ENCODE assay signal across 9 cellular contexts in the genomic region with DNA sequence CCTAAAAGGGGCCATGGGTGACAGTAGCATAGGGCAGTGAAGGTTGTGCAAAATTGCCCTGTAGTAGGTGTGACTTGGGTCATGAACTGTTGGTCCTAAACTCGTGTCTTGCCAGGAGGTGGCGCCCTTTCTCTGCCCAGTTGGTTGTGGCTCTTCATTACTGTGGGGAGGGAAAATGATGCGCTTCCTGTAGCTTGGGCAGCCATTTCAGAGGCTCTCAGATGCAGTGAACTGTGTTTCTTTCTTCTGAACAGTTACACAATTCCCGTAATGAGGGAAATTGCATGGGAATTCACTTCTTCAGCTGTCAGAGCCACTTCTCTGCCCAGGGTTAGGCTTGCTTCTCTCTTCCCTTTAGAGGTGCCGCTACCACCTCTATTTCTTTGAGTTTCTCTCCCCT.
DNase-seq lines count a peak whose midpoint lies in the region; ATAC-seq lines count a peak whose summit lies in the region.
"Had no signal": no experiment of that assay in that cellular context is flagged by ENCODE, and none has a peak within 500 bp of the region (broad histone marks: within the 10 kb centered on the region; RNA-seq: fewer than 3 reads in every experiment).

No MANE protein-coding gene starts in this region.

- no peaks in the 10 kb centered on the region for H3K36me3 Mint-ChIP-seq in activated naive CD4-positive, alpha-beta T cell treated with anti-CD3 and anti-CD28 coated beads, Interleukin-2, amount 10 ng/mL, durations not matched to agents 7 days and 5 days
- H3K36me3 Mint-ChIP-seq in T-helper 17 cell (ENCODE audit: low read depth) = no peaks in the 10 kb centered on the region

- CTCF ChIA-PET in activated naive CD4-positive, alpha-beta T cell treated with anti-CD3 and anti-CD28 coated beads, Interleukin-2, amount 10 ng/mL, durations not matched to agents 7 days and 5 days (lab: Charles Lee) = interaction anchor here (0.5 to 1.5 kb wide), 3 partner anchors 51 to 573 kb away, joined by 3 to 8 read pairs (median 4); no protein-coding TSS in a partner anchor

- no peaks in the 10 kb centered on the region for H3K4me1 Mint-ChIP-seq in activated naive CD4-positive, alpha-beta T cell treated with anti-CD3 and anti-CD28 coated beads, Interleukin-2, amount 10 ng/mL, durations not matched to agents 7 days and 5 days
- no peaks in the 10 kb centered on the region for H3K4me1 Mint-ChIP-seq in T-helper 17 cell

- H3K27ac Mint-ChIP-seq in activated naive CD4-positive, alpha-beta T cell treated with anti-CD3 and anti-CD28 coated beads, Interleukin-2, amount 10 ng/mL, durations not matched to agents 7 days and 5 days = no peak overlapping the region
- H3K27ac Mint-ChIP-seq in T-helper 17 cell = no peak overlapping the region

- no peaks in the 10 kb centered on the region for H3K9me3 ChIP-seq in T-helper 17 cell (ENCODE audit: control insufficient read depth, low read length, poor library complexity, severe bottlenecking)
- H3K9me3 ChIP-seq: tibial nerve had no signal

- peaks cover 3% of the 10 kb centered on the region for H3K27me3 Mint-ChIP-seq in activated naive CD4-positive, alpha-beta T cell treated with anti-CD3 and anti-CD28 coated beads, Interleukin-2, amount 10 ng/mL, durations not matched to agents 7 days and 5 days
- H3K27me3 Mint-ChIP-seq in T-helper 17 cell = peaks cover 23% of the 10 kb centered on the region

- H3K9me3 Mint-ChIP-seq in activated naive CD4-positive, alpha-beta T cell treated with anti-CD3 and anti-CD28 coated beads, Interleukin-2, amount 10 ng/mL, durations not matched to agents 7 days and 5 days = no peaks in the 10 kb centered on the region

- peak; percentile 79 for ATAC-seq in GM19438 (IDR thresholded peaks at IDR 0.05; ENCODE audit: low read depth, unreplicated experiment)
- peak; percentile 95 for ATAC-seq in HG03565 (IDR thresholded peaks at IDR 0.05; ENCODE audit: unreplicated experiment)
- ATAC-seq in T-helper 17 cell = no peak

- DNase-seq in EL (peak; percentile 70), NCI-H526 treated with DMSO at 0.1 percent for 48 hours (lab: John Stamatoyannopoulos, UW) (peak; percentile 43), iPS-NIHi7 (ENCODE audit: extremely low spot score) (peak; percentile 89), T-helper 17 cell (no peak)
- DNase-seq in activated naive CD4-positive, alpha-beta T cell treated with anti-CD3 and anti-CD28 coated beads, Interleukin-2, amount 10 ng/mL, durations not matched to agents 7 days and 5 days = peak; percentile 75
- DNase-seq in stimulated activated CD8-positive, alpha-beta memory T cell treated with anti-CD3 and anti-CD28 coated beads, Interleukin-12 subunit alpha, Interleukin-12 subunit beta, amount 100 ng/mL, for 1 hour (ENCODE audit: low read depth) = peak; percentile 2

- H3K4me3 Mint-ChIP-seq in activated naive CD4-positive, alpha-beta T cell treated with anti-CD3 and anti-CD28 coated beads, Interleukin-2, amount 10 ng/mL, durations not matched to agents 7 days and 5 days = no peak overlapping the region
- H3K4me3 Mint-ChIP-seq in T-helper 17 cell = no peak overlapping the region

Comparison
In these comparisons a context has a peak if more than half of its experiments do, and no peak if none do; other contexts are left out.
1. DNase-seq: peak in EL (single experiment), NCI-H526 treated with DMSO at 0.1 percent for 48 hours (single experiment), activated naive CD4-positive, alpha-beta T cell treated with anti-CD3 and anti-CD28 coated beads, Interleukin-2, amount 10 ng/mL, durations not matched to agents 7 days and 5 days (single experiment), iPS-NIHi7 (single experiment) and stimulated activated CD8-positive, alpha-beta memory T cell treated with anti-CD3 and anti-CD28 coated beads, Interleukin-12 subunit alpha, Interleukin-12 subunit beta, amount 100 ng/mL, for 1 hour (single experiment); none in T-helper 17 cell (0 of 3).